Comparison of ENCODE assay signal across 15 cellular contexts in genomic region chr13:48954086-48954485, GRCh38. TPM values are rescaled to one million over a fixed set of nuclear protein-coding genes. Genes with fewer than 3 reads are reported as not detected.
DNase-seq lines count a peak whose midpoint lies in the region; ATAC-seq, FAIRE-seq and TF ChIP-seq lines count a peak whose summit lies in the region.
"Had no signal": no experiment of that assay in that cellular context is flagged by ENCODE, and none has a peak within 500 bp of the region (broad histone marks: within the 10 kb centered on the region; RNA-seq: fewer than 3 reads in every experiment).

No MANE protein-coding gene starts in this region.

- CTCF ChIA-PET in HepG2 (lab: Yijun Ruan, JAX; ENCODE audit: low intra/inter-chr PET ratio, low total read pairs) = no interaction called here

- no peak for TF ChIP-seq CTCF in HepG2 (CRISPR knock-in tag; IDR thresholded peaks at IDR 0.05)
- no peak for TF ChIP-seq CTCF in right lobe of liver (IDR thresholded peaks at IDR 0.05)
- TF ChIP-seq CTCF in brain microvascular endothelial cell (IDR thresholded peaks at IDR 0.05; ENCODE audit: low read depth, low read length, missing control alignments) = no peak

- no peak overlapping the region for H3K27ac ChIP-seq in HepG2 (ENCODE audit: extremely low read length, insufficient read depth, low read length)
- no peak overlapping the region for H3K27ac ChIP-seq in right lobe of liver
- H3K27ac ChIP-seq in brain microvascular endothelial cell = no peak overlapping the region
- H3K27ac ChIP-seq: VCaP had no signal

- no peaks in the 10 kb centered on the region for H3K36me3 ChIP-seq in HepG2 (replicated peaks in 1 of 2; ENCODE audit: control insufficient read depth in 1 of 2, insufficient read depth in 2 of 2, low read length in 2 of 2)
- no peaks in the 10 kb centered on the region for H3K36me3 ChIP-seq in right lobe of liver
- H3K36me3 ChIP-seq in brain microvascular endothelial cell (replicated peaks) = no peaks in the 10 kb centered on the region
- H3K36me3 ChIP-seq: tibial artery had no signal

- H3K4me1 ChIP-seq in HepG2 (ENCODE audit: insufficient read depth, low read length) = no peaks in the 10 kb centered on the region
- H3K4me1 ChIP-seq in right lobe of liver = no peaks in the 10 kb centered on the region

- TF ChIP-seq RAD21 in HepG2 (CRISPR knock-in tag; IDR thresholded peaks at IDR 0.05) = no peak

- no peak for FAIRE-seq in HepG2 (lab: Jason Lieb, UNC)

- H3K4me3 ChIP-seq in HepG2 (replicated peaks in 1 of 3; ENCODE audit: insufficient read depth in 1 of 3, low read depth in 2 of 3, low read length in 3 of 3) = no peak overlapping the region
- H3K4me3 ChIP-seq in right lobe of liver = no peak overlapping the region
- no peak overlapping the region for H3K4me3 ChIP-seq in brain microvascular endothelial cell (ENCODE audit: low read depth, low read length)
- H3K4me3 ChIP-seq: tibial artery had no signal

- in situ Hi-C loops in HepG2 (cut with HindIII; ENCODE audit: extremely low pct_ligation_motif_present, low pct_unique_long_range_greater_than_20kb) = no loop called here
- in situ Hi-C loops in brain microvascular endothelial cell (cut with HindIII; ENCODE audit: low pct_ligation_motif_present, low sequenced_read_pairs) = no loop called here

- no peak overlapping the region for H3K4me2 ChIP-seq in HepG2 (ENCODE audit: low read depth, low read length)

- H3K9me3 ChIP-seq in HepG2 (ENCODE audit: low read length) = no peaks in the 10 kb centered on the region
- no peaks in the 10 kb centered on the region for H3K9me3 ChIP-seq in right lobe of liver
- H3K9me3 ChIP-seq: tibial artery had no signal

- H3K27me3 ChIP-seq in HepG2 (ENCODE audit: control insufficient read depth in 1 of 2, insufficient read depth in 2 of 2, low read length in 2 of 2) (no peaks in the 10 kb centered on the region), right lobe of liver (no peaks in the 10 kb centered on the region), brain microvascular endothelial cell (replicated peaks) (no peaks in the 10 kb centered on the region)
- H3K27me3 ChIP-seq: tibial artery had no signal

- TF ChIP-seq EP300 in HepG2 (IDR thresholded peaks at IDR 0.05; ENCODE audit: low read depth in 2 of 2, low read length in 2 of 2) (no peak), HepG2 (CRISPR knock-in tag; IDR thresholded peaks at IDR 0.05; ENCODE audit: borderline replicate concordance) (no peak)

- DNase-seq in HepG2 (ENCODE audit: low spot score) (peak; percentile 15), right lobe of liver (no peak), brain microvascular endothelial cell (peak; percentile 43), kidney tubule cell (ENCODE audit: low spot score) (peak; percentile 58), left colon (no peak), NCI-H1092 (lab: John Stamatoyannopoulos, UW) (no peak), NCI-H2196 (lab: John Stamatoyannopoulos, UW; ENCODE audit: unreplicated experiment) (no peak), SHP77 treated with DMSO at 0.1 percent for 48 hours (lab: John Stamatoyannopoulos, UW) (no peak)
- DNase-seq: ACHN; mesendoderm; NCI-H774; stimulated activated CD4-positive, alpha-beta T cell treated with anti-CD3 and anti-CD28 coated beads, Interleukin-2, amount 100 ng/mL, for 24 hours; tibial artery had no signal

- H2AFZ ChIP-seq in HepG2 (ENCODE audit: low read length) = no peak overlapping the region

- intact Hi-C loops in HepG2 (cut with micrococcal nuclease; ENCODE audit: unreplicated experiment) = no loop called here
- intact Hi-C loops in right lobe of liver (cut with DNase I) = no loop called here
- intact Hi-C loops in left colon (cut with DNase I, micrococcal nuclease) = no loop called here

- TF ChIP-seq POLR2A in HepG2 (IDR thresholded peaks at IDR 0.05; ENCODE audit: insufficient read depth in 1 of 2, low read depth in 2 of 2, low read length in 2 of 2) (no peak), right lobe of liver (IDR thresholded peaks at IDR 0.05) (no peak)

- H3K79me2 ChIP-seq in HepG2 (ENCODE audit: insufficient read depth, low read length) = no peaks in the 10 kb centered on the region

- BruUV-seq in HepG2 (replicated peaks; lab: Mats Ljungman, UMichigan) = no TSS peak

- H3K9ac ChIP-seq in HepG2 (ENCODE audit: insufficient read depth, low read depth, low read length) = no peak overlapping the region

- POLR2A ChIA-PET in HepG2 (lab: Yijun Ruan, JAX) = no interaction called here

- H4K20me1 ChIP-seq in HepG2 (ENCODE audit: insufficient read depth, low read length) = no peaks in the 10 kb centered on the region

- 26% methylated on average over 6 of the region's 6 CpGs for WGBS in HepG2 (ENCODE audit: low lambda C conversion rate)
- 93% methylated on average over 6 of the region's 6 CpGs for WGBS in right lobe of liver (ENCODE audit: insufficient coverage, low coverage, low lambda C conversion rate, missing lambda C conversion rate)

- ATAC-seq in HepG2 (no peak), right lobe of liver (no peak), left colon (no peak)
- ATAC-seq: esophagus mucosa had no signal

TF ChIP-seq in HepG2, 621 proteins besides CTCF, POLR2A, EP300 and RAD21:
- no peak for TF ChIP-seq ZNF264 (CRISPR knock-in tag; IDR thresholded peaks at IDR 0.05)
- TF ChIP-seq, protein P1, sequence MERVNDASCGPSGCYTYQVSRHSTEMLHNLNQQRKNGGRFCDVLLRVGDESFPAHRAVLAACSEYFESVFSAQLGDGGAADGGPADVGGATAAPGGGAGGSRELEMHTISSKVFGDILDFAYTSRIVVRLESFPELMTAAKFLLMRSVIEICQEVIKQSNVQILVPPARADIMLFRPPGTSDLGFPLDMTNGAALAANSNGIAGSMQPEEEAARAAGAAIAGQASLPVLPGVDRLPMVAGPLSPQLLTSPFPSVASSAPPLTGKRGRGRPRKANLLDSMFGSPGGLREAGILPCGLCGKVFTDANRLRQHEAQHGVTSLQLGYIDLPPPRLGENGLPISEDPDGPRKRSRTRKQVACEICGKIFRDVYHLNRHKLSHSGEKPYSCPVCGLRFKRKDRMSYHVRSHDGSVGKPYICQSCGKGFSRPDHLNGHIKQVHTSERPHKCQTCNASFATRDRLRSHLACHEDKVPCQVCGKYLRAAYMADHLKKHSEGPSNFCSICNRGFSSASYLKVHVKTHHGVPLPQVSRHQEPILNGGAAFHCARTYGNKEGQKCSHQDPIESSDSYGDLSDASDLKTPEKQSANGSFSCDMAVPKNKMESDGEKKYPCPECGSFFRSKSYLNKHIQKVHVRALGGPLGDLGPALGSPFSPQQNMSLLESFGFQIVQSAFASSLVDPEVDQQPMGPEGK (CRISPR knock-in tag; IDR thresholded peaks at IDR 0.05) = 0 out of 2 replicates have a peak, but pooled peaks have one; percentile 14
- TF ChIP-seq FOSL2 (CRISPR knock-in tag; IDR thresholded peaks at IDR 0.05) = peak; percentile 64

RNA-seq across cellular contexts. Expression of gene FNDC3A, which starts 21.6 kb away (rescaled TPM):
- total RNA-seq in HepG2 (2016; rRNA removed; fragmentation: Illumina TruSeq; extraction: Trizol) (39.3 and 61.0 TPM in 2 replicates), right lobe of liver (10 to 100 TPM; 43.4 to 53.2 (median 47.9) TPM), left colon (10 to 100 TPM; 43.1 to 49.9 TPM)
- total RNA-seq in HepG2 (2016; cell fraction: cytosol; rRNA removed; fragmentation: Illumina TruSeq; extraction: Trizol; ENCODE audit: low read depth) = 7.8 and 9.7 TPM in 2 replicates
- 38.3 and 56.1 TPM in 2 replicates for total RNA-seq in HepG2 (2016; cell fraction: insoluble cytoplasmic fraction; rRNA removed; fragmentation: Illumina TruSeq; extraction: Trizol)
- total RNA-seq in HepG2 (2016; cell fraction: membrane; rRNA removed; fragmentation: Illumina TruSeq; extraction: Trizol) = 15.7 and 18.0 TPM in 2 replicates
- total RNA-seq in HepG2 (2016; cell fraction: nucleus; rRNA removed; fragmentation: Illumina TruSeq; extraction: Trizol) = 45.5 and 47.5 TPM in 2 replicates
- polyA plus RNA-seq in HepG2 (2011; rRNA removed) = 31.8 and 36.7 TPM in 2 replicates
- polyA plus RNA-seq in HepG2 (2011; cell fraction: cytosol; rRNA removed) = 16.5 and 24.3 TPM in 2 replicates
- 21.7 and 24.6 TPM in 2 replicates for polyA plus RNA-seq in HepG2 (2011; cell fraction: nucleus; rRNA removed)
- polyA plus RNA-seq in HepG2 (2012) = 20.5 and 23.5 TPM in 2 replicates
- 0.87 and 1.1 TPM in 2 replicates for polyA plus RNA-seq in HepG2 (2016; cell fraction: cytosol; fragmentation: Illumina TruSeq; extraction: Trizol; ENCODE audit: low read depth)
- polyA plus RNA-seq in HepG2 (2016; cell fraction: insoluble cytoplasmic fraction; fragmentation: Illumina TruSeq; extraction: Trizol; ENCODE audit: low read depth) = 38.9 and 40.1 TPM in 2 replicates
- 5.3 and 6.2 TPM in 2 replicates for polyA plus RNA-seq in HepG2 (2016; cell fraction: membrane; fragmentation: Illumina TruSeq; extraction: Trizol; ENCODE audit: low read depth)
- 44.7 and 50.0 TPM in 2 replicates for polyA plus RNA-seq in HepG2 (2016; cell fraction: nucleus; fragmentation: Illumina TruSeq; extraction: Trizol; ENCODE audit: insufficient read depth, low read depth)
- 119 and 137 TPM in 2 replicates for polyA minus RNA-seq in HepG2 (2011; rRNA and poly(A)+ RNA removed; ENCODE audit: low replicate concordance)
- polyA minus RNA-seq in HepG2 (2011; cell fraction: cytosol; rRNA and poly(A)+ RNA removed) = 33.8 and 40.5 TPM in 2 replicates
- polyA minus RNA-seq in HepG2 (2011; cell fraction: nucleus; rRNA and poly(A)+ RNA removed) = 75.2 and 87.5 TPM in 2 replicates

Comparison
In these comparisons a context has a peak if more than half of its experiments do, and no peak if none do; other contexts are left out.
1. DNase-seq: peak in HepG2 (single experiment), brain microvascular endothelial cell (single experiment) and kidney tubule cell (single experiment); none in right lobe of liver (0 of 3), left colon (0 of 2), NCI-H1092 (single experiment), NCI-H2196 (single experiment) and SHP77 treated with DMSO at 0.1 percent for 48 hours (single experiment).